26 cellular contexts compared by ENCODE assay signal in the genomic region with DNA sequence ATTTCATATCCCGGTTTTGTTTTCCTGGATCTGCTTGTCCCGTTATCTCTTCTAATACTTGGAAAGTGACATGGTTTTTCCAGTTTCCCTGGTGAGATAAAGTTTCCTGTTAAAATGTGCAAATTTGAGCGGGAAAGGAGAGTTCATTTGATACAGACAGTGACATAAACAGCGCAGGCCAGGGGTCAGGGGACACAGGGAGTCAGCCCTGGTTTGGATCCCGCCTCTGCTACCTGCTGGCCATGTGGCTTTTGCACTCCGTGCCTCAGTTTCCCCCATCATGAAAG. TPM values are rescaled to one million over a fixed set of nuclear protein-coding genes. Genes with fewer than 3 reads are reported as not detected.
"Had no signal": no experiment of that assay in that cellular context is flagged by ENCODE, and none has a peak within 500 bp of the region (broad histone marks: within the 10 kb centered on the region; RNA-seq: fewer than 3 reads in every experiment).

No MANE protein-coding gene starts in this region.

- DNase-seq: IMR-90, Karpas-422, KG1, MG63, NCI-H1092, NCI-H1105 treated with DMSO at 0.1 percent for 48 hours, NCI-H1417 treated with DMSO at 0.1 percent for 48 hours, NCI-H146, NCI-H1694 treated with DMSO at 0.1 percent for 48 hours, NCI-H2029, NCI-H2081 treated with DMSO at 0.1 percent for 48 hours, NCI-H2171, NCI-H226, NCI-H446, NCI-H510A, NCI-H524 treated with DMSO at 0.1 percent for 48 hours, NCI-H69, NCI-H774, PC-3, SHP77 treated with DMSO at 0.1 percent for 48 hours, SW 1271 had no signal

- H3K27ac ChIP-seq: RWPE1, SJSA1, SK-N-MC had no signal

- H3K4me3 ChIP-seq: MG63, SJSA1, SK-N-MC had no signal

- H3K36me3 ChIP-seq: MG63, SJSA1 had no signal

- ATAC-seq: PC-3 had no signal

- H3K9me3 ChIP-seq: MG63, SJSA1 had no signal

- H3K27me3 ChIP-seq: MG63, SJSA1 had no signal

RNA-seq across cellular contexts. Expression of a gene that starts 20.6 kb away (rescaled TPM):
- total RNA-seq: IMR-90 had no signal
- polyA plus RNA-seq: IMR-90 had no signal

RNA-seq across cellular contexts. Expression of a gene that starts 21.6 kb away (rescaled TPM):
- total RNA-seq: HT-29, SJSA1 had no signal

RNA-seq across cellular contexts. Expression of a gene that starts 35.1 kb away (rescaled TPM):
- total RNA-seq: HT-29, IMR-90, OCI-LY7, PC-3, SJSA1 had no signal
- polyA plus RNA-seq: IMR-90 had no signal
